Comparison of ENCODE assay signal across 9 cellular contexts in the genomic region with DNA sequence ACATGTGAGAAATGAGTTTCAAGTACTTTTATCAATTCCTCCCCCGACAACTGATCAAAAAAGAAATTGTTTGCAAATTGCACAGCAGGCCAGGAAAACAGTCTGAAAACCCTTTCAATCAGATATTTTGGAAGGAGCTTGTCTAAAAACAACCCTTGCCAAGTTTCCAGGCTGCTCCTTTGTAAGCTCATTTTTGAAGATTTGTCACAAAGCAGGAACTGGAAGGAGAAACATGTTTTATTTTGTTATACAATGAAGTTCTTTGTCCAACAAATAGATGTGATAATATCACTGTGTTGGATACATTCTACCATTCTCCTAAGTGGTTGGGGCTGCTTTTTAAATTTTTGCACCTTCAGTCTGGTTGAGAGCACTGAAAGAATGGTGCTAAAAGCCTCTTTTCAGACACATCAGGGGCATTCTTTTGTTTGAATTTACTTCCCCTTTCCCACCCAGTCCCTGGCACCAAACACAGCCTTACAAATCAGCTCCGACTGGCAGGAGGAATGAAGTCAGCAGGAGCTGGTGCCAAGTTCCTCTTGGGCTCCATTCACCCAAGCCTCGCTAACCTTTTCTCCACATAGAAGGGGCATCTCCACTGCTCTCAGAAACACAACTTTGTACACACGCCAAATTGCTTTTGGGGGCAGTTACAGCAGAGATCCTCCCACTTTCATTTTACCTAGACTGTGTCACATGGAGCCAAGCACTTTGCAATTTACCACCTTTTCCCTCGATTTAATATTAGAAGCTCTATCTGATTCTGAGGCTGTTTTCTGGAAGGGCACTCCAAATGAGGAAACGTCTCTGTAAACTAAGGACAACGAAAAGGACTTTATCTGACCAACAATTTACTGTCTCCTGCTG.
DNase-seq lines count a peak whose midpoint lies in the region; ATAC-seq and TF ChIP-seq lines count a peak whose summit lies in the region.
"Had no signal": no experiment of that assay in that cellular context is flagged by ENCODE, and none has a peak within 500 bp of the region (broad histone marks: within the 10 kb centered on the region; RNA-seq: fewer than 3 reads in every experiment).

No MANE protein-coding gene starts in this region.

- intact Hi-C loops in CD14-positive monocyte (cut with micrococcal nuclease), result no loop called here

- H3K4me1 Mint-ChIP-seq in CD14-positive monocyte (peaks cover 5% of the 10 kb centered on the region), naive B cell (peaks cover 0 to 9% (median 9%) of the 10 kb centered on the region in 3 donors)

- peak overlapping the region; percentile 5 for H3K27ac ChIP-seq in epithelial cell of prostate

- DNase-seq in CD14-positive monocyte (ENCODE audit: low spot score) (peak; percentile 52), NCI-H226 (peak; percentile 3), epithelial cell of prostate (ENCODE audit: low read depth, low spot score) (no peak), naive B cell (no peak)
- DNase-seq: activated T-cell treated with anti-CD3 and anti-CD28 coated beads, Interleukin-2, amount 50 U/mL, for 1 hour had no signal

- H3K27me3 Mint-ChIP-seq in CD14-positive monocyte (ENCODE audit: low read depth in 3 of 3) (peaks cover 2 to 4% (median 4%) of the 10 kb centered on the region in 3 donors), naive B cell (peaks cover 0 to 8% (median 8%) of the 10 kb centered on the region in 3 donors)

- H3K36me3 Mint-ChIP-seq in CD14-positive monocyte (no peaks in the 10 kb centered on the region), naive B cell (no peaks in the 10 kb centered on the region)

- H3K27ac Mint-ChIP-seq in CD14-positive monocyte (peak overlapping the region in 2 of 7 donors; percentile 13 to 41), naive B cell (peak overlapping the region in 1 of 6 donors; percentile 46)

- H3K4me3 Mint-ChIP-seq in CD14-positive monocyte (peak overlapping the region in 1 of 2 donors; percentile 56), naive B cell (peak overlapping the region; percentile 13 to 61 (median 44))

- ATAC-seq in naive B cell (ENCODE audit: low read depth in 2 of 2) (peak in 1 of 2 donors; percentile 39), GM21737 (IDR thresholded peaks at IDR 0.05; ENCODE audit: unreplicated experiment) (no peak), GM19467 (IDR thresholded peaks at IDR 0.05; ENCODE audit: unreplicated experiment) (no peak), GM18868 (IDR thresholded peaks at IDR 0.05; ENCODE audit: unreplicated experiment) (no peak), HG02763 (IDR thresholded peaks at IDR 0.05; ENCODE audit: unreplicated experiment) (no peak)

- no peak for TF ChIP-seq CTCF in CD14-positive monocyte (IDR thresholded peaks at IDR 0.05)

- H3K9me3 Mint-ChIP-seq in CD14-positive monocyte, result peaks cover 0 to 5% (median 0%) of the 10 kb centered on the region in 7 donors
- no peaks in the 10 kb centered on the region for H3K9me3 Mint-ChIP-seq in naive B cell

Comparison
In these comparisons a context has a peak if more than half of its experiments do, and no peak if none do; other contexts are left out.
1. DNase-seq: peak in CD14-positive monocyte (single experiment) and NCI-H226 (single experiment); none in epithelial cell of prostate (single experiment) and naive B cell (single experiment).